ENCODE assay signal across 2 cellular contexts in the genomic region with DNA sequence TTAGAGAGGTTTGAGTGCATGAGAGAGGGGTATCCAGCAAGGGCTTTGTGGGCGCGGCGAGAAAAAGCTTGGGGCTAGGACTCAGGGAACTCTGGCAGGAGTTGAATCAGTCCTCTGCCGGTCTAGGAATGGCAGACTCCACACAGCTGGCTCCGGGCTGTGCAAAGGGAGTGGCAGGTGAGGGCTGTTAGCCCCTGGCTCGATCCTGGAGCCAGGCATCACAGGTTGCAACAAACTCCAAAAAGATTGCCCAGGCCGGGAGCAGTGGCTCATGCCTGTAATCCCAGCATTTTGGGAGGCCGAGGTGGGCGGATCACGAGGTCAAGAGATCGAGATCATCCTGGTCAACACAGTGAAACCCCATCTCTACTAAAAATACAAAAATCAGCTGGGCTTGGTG. TPM values are rescaled to one million over a fixed set of nuclear protein-coding genes. Genes with fewer than 3 reads are reported as not detected.
"Had no signal": no experiment of that assay in that cellular context is flagged by ENCODE, and none has a peak within 500 bp of the region (broad histone marks: within the 10 kb centered on the region; RNA-seq: fewer than 3 reads in every experiment).

No MANE protein-coding gene starts in this region.

RNA-seq across cellular contexts. Expression of a gene that starts 20.2 kb away (rescaled TPM):
- total RNA-seq: HepG2, T-helper 17 cell had no signal
